8 cellular contexts compared by ENCODE assay signal in the genomic region with DNA sequence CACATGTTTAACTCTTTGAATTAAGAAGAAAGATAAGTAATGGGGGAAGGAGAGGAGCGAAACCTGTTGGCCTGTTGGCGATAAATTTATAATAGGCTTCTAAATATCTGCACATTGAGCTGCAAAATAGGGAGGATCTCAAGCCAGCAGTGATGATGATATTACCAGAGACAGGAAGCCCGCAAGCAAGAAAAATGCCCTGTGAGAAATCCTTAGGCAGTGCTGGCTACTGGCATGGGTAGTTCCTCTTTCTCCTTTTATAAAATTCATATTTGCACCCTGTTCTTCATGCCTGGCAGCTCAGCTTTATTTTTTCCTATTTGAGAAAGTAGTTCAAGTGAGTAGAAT. TPM values are rescaled to one million over a fixed set of nuclear protein-coding genes. Genes with fewer than 3 reads are reported as not detected.
A peak's percentile ranks its signal among the peaks of the same experiment; 100 is the strongest.
DNase-seq lines count a peak whose midpoint lies in the region; ATAC-seq, FAIRE-seq and TF ChIP-seq lines count a peak whose summit lies in the region.

No MANE protein-coding gene starts in this region.

- H3K36me3 ChIP-seq in SJSA1 (no peaks in the 10 kb centered on the region; the same call in 1 of the 2 replicates), H1 (ENCODE audit: control insufficient read depth in 2 of 4, insufficient read depth in 4 of 4, low read length in 3 of 4) (no peaks in the 10 kb centered on the region; a peak in 1 of 8 replicates), neural cell (ENCODE audit: insufficient read depth, low read length) (no peaks in the 10 kb centered on the region)

- H3K14ac ChIP-seq in H1 (ENCODE audit: insufficient read length): no peak overlapping the region

- H4K20me1 ChIP-seq in H1 (replicated peaks in 1 of 2; ENCODE audit: control insufficient read depth in 1 of 2, insufficient read depth in 2 of 2, low read length in 2 of 2) (peaks cover 0 to 13% of the 10 kb centered on the region in 2 experiments), neural cell (ENCODE audit: insufficient read depth) (peaks cover 7% of the 10 kb centered on the region)

- H4K5ac ChIP-seq in H1 (ENCODE audit: insufficient read length, low read depth, low read length): no peak overlapping the region

- H3K27ac ChIP-seq in SJSA1: peak overlapping the region; percentile 51
- no peak overlapping the region for H3K27ac ChIP-seq in H1 (ENCODE audit: low read depth, low read length)
- no peak overlapping the region for H3K27ac ChIP-seq in neural cell (ENCODE audit: low read length)

- CTCF ChIA-PET in H1 (lab: Charles Lee; ENCODE audit: partially characterized antibody): interaction anchor here (1.0 to 1.8 kb wide), 5 partner anchors 99 to 226 kb away, joined by 3 to 4 read pairs (median 3); a partner anchor contains a TSS

- no peak for TF ChIP-seq CTCF in H1 (IDR thresholded peaks at IDR 0.05; ENCODE audit: control extremely low read depth in 1 of 3, insufficient read depth in 1 of 3, low read depth in 1 of 3, low read length in 3 of 3)
- no peak for TF ChIP-seq CTCF in neural cell (IDR thresholded peaks at IDR 0.05; ENCODE audit: poor library complexity, severe bottlenecking)

- no peak overlapping the region for H3K23ac ChIP-seq in H1 (ENCODE audit: insufficient read length)

- DNase-seq in stimulated activated CD4-positive, alpha-beta T cell treated with anti-CD3 and anti-CD28 coated beads, Interleukin-4, amount 100 ng/mL, for 24 hours: peak; percentile 15
- DNase-seq in stimulated activated CD4-positive, alpha-beta T cell treated with anti-CD3 and anti-CD28 coated beads, Interleukin-15, amount 100 ng/mL, for 24 hours: no peak
- DNase-seq in SJSA1 (ENCODE audit: low read depth in 1 of 2, low spot score in 2 of 2): no peak
- no peak for DNase-seq in H1 (ENCODE audit: low read depth in 1 of 2, low spot score in 2 of 2)
- no peak for DNase-seq in NK-92 (lab: John Stamatoyannopoulos, UW; ENCODE audit: unreplicated experiment)
- no peak for DNase-seq in COLO829 (ENCODE audit: low spot score)

- no peak for TF ChIP-seq POLR2A in H1 (IDR thresholded peaks at IDR 0.05; ENCODE audit: control extremely low read depth in 1 of 2, low read depth in 2 of 2, low read length in 2 of 2)

- H3K4me2 ChIP-seq in H1 (ENCODE audit: insufficient read depth in 1 of 2, low read depth in 2 of 2, low read length in 2 of 2): peak overlapping the region; percentile 44 to 70; a peak in 3 of 4 replicates
- peak overlapping the region; percentile 41 for H3K4me2 ChIP-seq in neural cell (ENCODE audit: low read length)

- H3K9ac ChIP-seq in H1 (replicated peaks in 1 of 4; ENCODE audit: extremely low read depth in 1 of 4, low read depth in 3 of 4, low read length in 3 of 4) (no peak overlapping the region; a peak in 1 of 7 replicates), neural cell (ENCODE audit: low read length) (no peak overlapping the region)

- 50% methylated on average over 3 of the region's 3 CpGs; no CpG with 5 or more reads in 1 of the 2 experiments for WGBS in H1 (ENCODE audit: extremely low coverage in 1 of 2, insufficient coverage in 1 of 2, insufficient read length in 1 of 2, insufficient replicate concordance in 2 of 2, low coverage in 1 of 2, low lambda C conversion rate in 2 of 2, missing lambda C conversion rate in 1 of 2), 2 experiments

- no peaks in the 10 kb centered on the region for H3K79me1 ChIP-seq in H1 (ENCODE audit: low read depth, low read length)

- TF ChIP-seq RAD21 in H1 (IDR thresholded peaks at IDR 0.05 in 1 of 2, conservative IDR thresholded peaks at IDR 0.05 in 1 of 2; ENCODE audit: low read depth in 2 of 2, low read length in 2 of 2) (no peak), neural cell (conservative IDR thresholded peaks at IDR 0.05) (no peak)

- POLR2A ChIA-PET in H1 (lab: Charles Lee; ENCODE audit: partially characterized antibody): interaction anchor here (0.7 to 1.5 kb wide), 7 partner anchors 13 to 90 kb away, joined by 3 to 8 read pairs (median 3); a partner anchor contains a TSS

- no peak overlapping the region for H2BK120ac ChIP-seq in H1 (replicated peaks; ENCODE audit: low read depth, low read length)

- H3K56ac ChIP-seq in H1 (replicated peaks; ENCODE audit: insufficient read length, low read depth, low read length): no peak overlapping the region

- no peak for TF ChIP-seq EP300 in H1 (IDR thresholded peaks at IDR 0.05; ENCODE audit: borderline replicate concordance in 1 of 2, low read depth in 2 of 2, low read length in 2 of 2)
- TF ChIP-seq EP300 in neural cell (conservative IDR thresholded peaks at IDR 0.05; ENCODE audit: poor library complexity, severe bottlenecking): no peak

- H2AK5ac ChIP-seq in H1 (ENCODE audit: low read depth, low read length): no peak overlapping the region

- H3K9me2 ChIP-seq in neural cell (ENCODE audit: insufficient read depth, low read length): no peaks in the 10 kb centered on the region

- H2BK12ac ChIP-seq in H1 (ENCODE audit: low read depth, low read length): no peak overlapping the region

- no peak overlapping the region for H4K91ac ChIP-seq in H1 (replicated peaks; ENCODE audit: insufficient read length, low read length)

- no peak overlapping the region for H2BK5ac ChIP-seq in H1 (ENCODE audit: low read depth, low read length)

- H3K4me1 ChIP-seq in SJSA1 (replicated peaks) (peaks cover 7% of the 10 kb centered on the region), H1 (replicated peaks in 1 of 4; ENCODE audit: control insufficient read depth in 3 of 4, insufficient read depth in 4 of 4, low read length in 3 of 4) (peaks cover 0 to 10% (median 4%) of the 10 kb centered on the region in 4 experiments; a peak in 3 of 7 replicates)

- FAIRE-seq in H1 (lab: Jason Lieb, UNC): no peak

- H3K18ac ChIP-seq in H1 (ENCODE audit: extremely low read depth, low read length): no peak overlapping the region

- no peak overlapping the region for H4K8ac ChIP-seq in H1 (ENCODE audit: extremely low read depth, insufficient read depth, low read length)

- no peaks in the 10 kb centered on the region for H3K23me2 ChIP-seq in H1 (ENCODE audit: low read depth, low read length)

- no peak overlapping the region for H2BK15ac ChIP-seq in H1 (ENCODE audit: low read length)

- H3K79me2 ChIP-seq in H1 (ENCODE audit: control insufficient read depth in 1 of 2, insufficient read depth in 2 of 2, low read length in 2 of 2): peaks cover 8 to 34% of the 10 kb centered on the region in 2 experiments
- H3K79me2 ChIP-seq in neural cell (replicated peaks; ENCODE audit: insufficient read depth, low read length): peaks cover 27% of the 10 kb centered on the region

- no peaks in the 10 kb centered on the region for H3K9me3 ChIP-seq in SJSA1 (replicated peaks)
- H3K9me3 ChIP-seq in H1 (ENCODE audit: insufficient read depth in 2 of 2, low read depth in 1 of 2, low read length in 1 of 2): no peaks in the 10 kb centered on the region
- H3K9me3 ChIP-seq in neural cell (ENCODE audit: low read length): no peaks in the 10 kb centered on the region

- H3F3A ChIP-seq in neural cell (ENCODE audit: insufficient read depth, low read length, poor library complexity, severe bottlenecking): no peaks in the 10 kb centered on the region

- ATAC-seq in GM21447 (IDR thresholded peaks at IDR 0.05; ENCODE audit: unreplicated experiment): no peak

- H2AFZ ChIP-seq in H1 (ENCODE audit: low read length) (peak overlapping the region; percentile 47), neural cell (ENCODE audit: low read depth, low read length) (peak overlapping the region; percentile 37)

- peak overlapping the region; percentile 61 for H3K4me3 ChIP-seq in SJSA1
- H3K4me3 ChIP-seq in H1 (ENCODE audit: extremely low read depth in 1 of 4, insufficient read depth in 2 of 4, low read depth in 3 of 4, low read length in 4 of 4): peak overlapping the region; percentile 57 to 95 (median 63)
- H3K4me3 ChIP-seq in neural cell (ENCODE audit: low read length): peak overlapping the region; percentile 80

- H3K4ac ChIP-seq in H1 (replicated peaks; ENCODE audit: insufficient read length, low read depth, low read length): no peak overlapping the region

- H3K27me3 ChIP-seq in SJSA1 (replicated peaks): no peaks in the 10 kb centered on the region
- H3K27me3 ChIP-seq in H1 (replicated peaks in 1 of 4; ENCODE audit: control insufficient read depth in 3 of 4, extremely low read depth in 1 of 4, insufficient read depth in 3 of 4, low read length in 3 of 4): no peaks in the 10 kb centered on the region
- no peaks in the 10 kb centered on the region for H3K27me3 ChIP-seq in neural cell (ENCODE audit: insufficient read depth, low read depth, low read length)

- no peak overlapping the region for H2BK20ac ChIP-seq in H1 (ENCODE audit: low read length)

TF ChIP-seq in H1, 55 proteins besides CTCF, POLR2A, EP300 and RAD21 (continues in another document):
- TF ChIP-seq CBX8 (IDR thresholded peaks at IDR 0.05; ENCODE audit: borderline replicate concordance, low read depth, low read length) (no peak), FOSL1 (IDR thresholded peaks at IDR 0.05; ENCODE audit: insufficient read depth, low read depth, low read length) (no peak)

TF ChIP-seq in neural cell, 6 proteins besides CTCF, POLR2A, EP300 and RAD21 (continues in another document):
- no peak for TF ChIP-seq TAF1 (IDR thresholded peaks at IDR 0.05; ENCODE audit: low read depth)
- TF ChIP-seq SMC3 (conservative IDR thresholded peaks at IDR 0.05; ENCODE audit: poor library complexity): no peak

RNA-seq across cellular contexts. Expression of a gene that starts 0.9 kb away (rescaled TPM):
- 10.9 and 16.2 TPM in 2 replicates for total RNA-seq in SJSA1 (2014; rRNA removed; shearing (Covaris generic))
- total RNA-seq in H1 (2021; fragmentation: NEBNext Ultra II Directional; extraction: Animal tissue kit (Norgen Biotek cat#: 25700)): 27.6 and 30.0 TPM in 2 replicates
- 2.8 and 4.0 TPM in 2 replicates for polyA plus RNA-seq in H1 (2011; rRNA removed)
- 6.8 TPM for polyA plus RNA-seq in H1 (2011; cell fraction: cytosol; rRNA removed)
- polyA plus RNA-seq in H1 (2011; cell fraction: nucleus; rRNA removed): 2.8 TPM
- polyA plus RNA-seq in H1 (2012, experiment 1 of 2): 8.6 to 19.1 TPM (median 10.3 TPM) in 4 replicates
- polyA plus RNA-seq in H1 (2012, experiment 2 of 2): 0.83 TPM
- polyA plus RNA-seq in H1 (2013, experiment 1 of 2): 19.5 TPM
- 19.4 TPM for polyA plus RNA-seq in H1 (2013, experiment 2 of 2)
- 9.0 and 14.8 TPM in 2 replicates for polyA minus RNA-seq in H1 (2011; rRNA and poly(A)+ RNA removed)
- polyA minus RNA-seq in H1 (2011; cell fraction: cytosol; rRNA and poly(A)+ RNA removed): 8.9 TPM
- polyA minus RNA-seq in H1 (2011; cell fraction: nucleus; rRNA and poly(A)+ RNA removed): 33.1 TPM
- 22.1 and 26.2 TPM in 2 replicates for polyA plus RNA-seq in neural cell
- polyA minus RNA-seq in neural cell: 60.1 and 62.3 TPM in 2 replicates
